Comparison of ENCODE assay signal across 9 cellular contexts in genomic region chr2:30847841-30848240, GRCh38. TPM values are rescaled to one million over a fixed set of nuclear protein-coding genes. Genes with fewer than 3 reads are reported as not detected.
"Had no signal": no experiment of that assay in that cellular context is flagged by ENCODE, and none has a peak within 500 bp of the region (broad histone marks: within the 10 kb centered on the region; RNA-seq: fewer than 3 reads in every experiment).

No MANE protein-coding gene starts in this region.

- H3K9me3 ChIP-seq: HAP-1 had no signal

- H3K9ac ChIP-seq: GM23248 had no signal

- ATAC-seq: HCT116, K562 had no signal

- H3K27ac ChIP-seq: GM23248 had no signal

- H3K36me3 ChIP-seq: HAP-1 had no signal

- H3K4me1 ChIP-seq: HAP-1 had no signal

- DNase-seq: GM23248, GOT3, H7, HFFc6, IMR-90, KG1 had no signal

- H3K27ac Mint-ChIP-seq: HFFc6 had no signal

- H3K4me3 ChIP-seq: GM23248, HAP-1, K562 had no signal

- H3K4me3 Mint-ChIP-seq: HFFc6 had no signal

- H2AFZ ChIP-seq: GM23248 had no signal

RNA-seq across cellular contexts. Expression of gene CAPN13, which starts 40.6 kb away (rescaled TPM):
- total RNA-seq: GM23248, HFFc6, IMR-90, K562 had no signal
